ENCODE assay signal across 10 cellular contexts in genomic region chr6:99612551-99613397, GRCh38. TPM values are rescaled to one million over a fixed set of nuclear protein-coding genes. Genes with fewer than 3 reads are reported as not detected.
DNase-seq lines count a peak whose midpoint lies in the region; ATAC-seq and TF ChIP-seq lines count a peak whose summit lies in the region.
"Had no signal": no experiment of that assay in that cellular context is flagged by ENCODE, and none has a peak within 500 bp of the region (broad histone marks: within the 10 kb centered on the region; RNA-seq: fewer than 3 reads in every experiment).

No MANE protein-coding gene starts in this region.

- H3K27me3 ChIP-seq in MM.1S (replicated peaks; ENCODE audit: insufficient read depth, low read length) = no peaks in the 10 kb centered on the region
- peaks cover 98% of the 10 kb centered on the region for H3K27me3 ChIP-seq in suprapubic skin

- no peak overlapping the region for H3K4me3 Mint-ChIP-seq in activated T-cell treated with anti-CD3 and anti-CD28 coated beads, Interleukin-2, amount 50 U/mL, for 24 hours
- H3K4me3 Mint-ChIP-seq in activated T-cell treated with anti-CD3 and anti-CD28 coated beads, Interleukin-2, amount 50 U/mL, for 4 hours = no peak overlapping the region
- peak overlapping the region; percentile 68 for H3K4me3 Mint-ChIP-seq in glutamatergic neuron (ENCODE audit: unreplicated experiment)

- TF ChIP-seq POLR2A in suprapubic skin (IDR thresholded peaks at IDR 0.05) = no peak

- no peak overlapping the region for H3K9ac ChIP-seq in MM.1S (ENCODE audit: low read length)

- peaks cover 4% of the 10 kb centered on the region for H3K9me3 Mint-ChIP-seq in activated T-cell treated with anti-CD3 and anti-CD28 coated beads, Interleukin-2, amount 50 U/mL, for 24 hours
- no peaks in the 10 kb centered on the region for H3K9me3 Mint-ChIP-seq in activated T-cell treated with anti-CD3 and anti-CD28 coated beads, Interleukin-2, amount 50 U/mL, for 4 hours
- H3K9me3 Mint-ChIP-seq in glutamatergic neuron (ENCODE audit: unreplicated experiment) = peaks cover 21% of the 10 kb centered on the region

- H3K4me3 ChIP-seq in MM.1S (ENCODE audit: low read length) (peak overlapping the region; percentile 81), suprapubic skin (peak overlapping the region; percentile 65)

- no peaks in the 10 kb centered on the region for H3K36me3 ChIP-seq in MM.1S (replicated peaks; ENCODE audit: insufficient read depth, low read length)
- no peaks in the 10 kb centered on the region for H3K36me3 ChIP-seq in suprapubic skin
- H3K36me3 ChIP-seq: neutrophil had no signal

- peak overlapping the region; percentile 40 for H3K27ac Mint-ChIP-seq in activated T-cell treated with anti-CD3 and anti-CD28 coated beads, Interleukin-2, amount 50 U/mL, for 24 hours
- peak overlapping the region; percentile 96 for H3K27ac Mint-ChIP-seq in glutamatergic neuron (ENCODE audit: unreplicated experiment)

- no peaks in the 10 kb centered on the region for H3K36me3 Mint-ChIP-seq in activated T-cell treated with anti-CD3 and anti-CD28 coated beads, Interleukin-2, amount 50 U/mL, for 24 hours (ENCODE audit: low read depth)
- H3K36me3 Mint-ChIP-seq in activated T-cell treated with anti-CD3 and anti-CD28 coated beads, Interleukin-2, amount 50 U/mL, for 4 hours (ENCODE audit: insufficient read depth) = peaks cover 2% of the 10 kb centered on the region
- no peaks in the 10 kb centered on the region for H3K36me3 Mint-ChIP-seq in glutamatergic neuron (ENCODE audit: unreplicated experiment)

- H3K27me3 Mint-ChIP-seq in activated T-cell treated with anti-CD3 and anti-CD28 coated beads, Interleukin-2, amount 50 U/mL, for 24 hours = peaks cover 90% of the 10 kb centered on the region
- peaks cover 77% of the 10 kb centered on the region for H3K27me3 Mint-ChIP-seq in activated T-cell treated with anti-CD3 and anti-CD28 coated beads, Interleukin-2, amount 50 U/mL, for 4 hours (ENCODE audit: low read depth)
- H3K27me3 Mint-ChIP-seq in glutamatergic neuron (ENCODE audit: unreplicated experiment) = peaks cover 24% of the 10 kb centered on the region

- peak overlapping the region; percentile 51 for H2AFZ ChIP-seq in MM.1S (ENCODE audit: low read length)

- no peaks in the 10 kb centered on the region for H3K79me2 ChIP-seq in MM.1S (ENCODE audit: low read length)

- ATAC-seq in activated T-cell treated with anti-CD3 and anti-CD28 coated beads, Interleukin-2, amount 50 U/mL, for 4 hours = no peak
- ATAC-seq in HG03571 (IDR thresholded peaks at IDR 0.05; ENCODE audit: unreplicated experiment) (no peak), HG03175 (IDR thresholded peaks at IDR 0.05; ENCODE audit: unreplicated experiment) (no peak)

- no peak for TF ChIP-seq EP300 in suprapubic skin (IDR thresholded peaks at IDR 0.05)

- H3F3A ChIP-seq in MM.1S (ENCODE audit: insufficient read depth, low read length) = no peaks in the 10 kb centered on the region

- H3K4me1 ChIP-seq in MM.1S (ENCODE audit: low read length) (peaks cover 6% of the 10 kb centered on the region), suprapubic skin (peaks cover 29% of the 10 kb centered on the region)

- H3K27ac ChIP-seq in MM.1S (ENCODE audit: low read length) (no peak overlapping the region), suprapubic skin (no peak overlapping the region)
- H3K27ac ChIP-seq: neutrophil, VCaP had no signal

- no peaks in the 10 kb centered on the region for H3K9me2 ChIP-seq in MM.1S (replicated peaks; ENCODE audit: insufficient read depth, low read length)

- H3K4me2 ChIP-seq in MM.1S (ENCODE audit: low read depth, low read length) = peak overlapping the region; percentile 99

- no peak for TF ChIP-seq CTCF in MM.1S (IDR thresholded peaks at IDR 0.05; ENCODE audit: low read length)
- no peak for TF ChIP-seq CTCF in glutamatergic neuron (IDR thresholded peaks at IDR 0.05; ENCODE audit: partially characterized antibody, unreplicated experiment)
- TF ChIP-seq CTCF in suprapubic skin (IDR thresholded peaks at IDR 0.05) = no peak

- H3K9me3 ChIP-seq in MM.1S (replicated peaks; ENCODE audit: insufficient read depth, low read length) (no peaks in the 10 kb centered on the region), suprapubic skin (no peaks in the 10 kb centered on the region)
- H3K9me3 ChIP-seq: neutrophil had no signal

- DNase-seq in activated T-cell treated with anti-CD3 and anti-CD28 coated beads, Interleukin-2, amount 50 U/mL, for 24 hours = peak; percentile 39
- no peak for DNase-seq in activated T-cell treated with anti-CD3 and anti-CD28 coated beads, Interleukin-2, amount 50 U/mL, for 4 hours
- DNase-seq in MM.1S (no peak), glutamatergic neuron (peak; percentile 80), suprapubic skin (ENCODE audit: low spot score in 2 of 2) (no peak), mucosa of gallbladder (ENCODE audit: low spot score) (no peak)

- no peaks in the 10 kb centered on the region for H4K20me1 ChIP-seq in MM.1S (ENCODE audit: insufficient read depth, low read length)

- WGBS in suprapubic skin = 12% methylated on average over 43 of the region's 55 CpGs

- H3K4me1 Mint-ChIP-seq in activated T-cell treated with anti-CD3 and anti-CD28 coated beads, Interleukin-2, amount 50 U/mL, for 24 hours (ENCODE audit: low read depth) = peaks cover 38% of the 10 kb centered on the region
- H3K4me1 Mint-ChIP-seq in activated T-cell treated with anti-CD3 and anti-CD28 coated beads, Interleukin-2, amount 50 U/mL, for 4 hours (ENCODE audit: low read depth) = peaks cover 34% of the 10 kb centered on the region
- H3K4me1 Mint-ChIP-seq in glutamatergic neuron (ENCODE audit: low read depth, unreplicated experiment) = peaks cover 31% of the 10 kb centered on the region

RNA-seq across cellular contexts. Expression of gene PRDM13, which starts 6.1 kb away (rescaled TPM):
- under 1 TPM in 1 of 3 donors, not detected in 2; 0.13 TPM for total RNA-seq in activated T-cell treated with anti-CD3 and anti-CD28 coated beads, Interleukin-2, amount 50 U/mL, for 4 hours
- 13.9 TPM for total RNA-seq in glutamatergic neuron (ENCODE audit: unreplicated experiment)
- total RNA-seq in suprapubic skin = not detected
- total RNA-seq in mucosa of gallbladder = not detected

RNA-seq across cellular contexts. Expression of gene CCNC, which starts 44.3 kb away (rescaled TPM):
- 10 to 100 TPM; 77.9 to 83.7 (median 78.1) TPM for total RNA-seq in activated T-cell treated with anti-CD3 and anti-CD28 coated beads, Interleukin-2, amount 50 U/mL, for 4 hours
- total RNA-seq in glutamatergic neuron (ENCODE audit: unreplicated experiment) (49.3 TPM), suprapubic skin (10 to 100 TPM; 38.4 to 63.4 (median 46.5) TPM), mucosa of gallbladder (78.5 TPM)

Comparison
In these comparisons a context has a peak if more than half of its experiments do, and no peak if none do; other contexts are left out.
1. DNase-seq: peak in activated T-cell treated with anti-CD3 and anti-CD28 coated beads, Interleukin-2, amount 50 U/mL, for 24 hours (single experiment) and glutamatergic neuron (single experiment); none in activated T-cell treated with anti-CD3 and anti-CD28 coated beads, Interleukin-2, amount 50 U/mL, for 4 hours (single experiment), MM.1S (single experiment), suprapubic skin (0 of 2) and mucosa of gallbladder (single experiment).
2. RNA of gene PRDM13, which starts 6.1 kb away (total RNA-seq): 13.9 TPM in glutamatergic neuron (single experiment); 0.13 TPM in activated T-cell treated with anti-CD3 and anti-CD28 coated beads, Interleukin-2, amount 50 U/mL, for 4 hours, not detected in suprapubic skin and not detected in mucosa of gallbladder (single experiment); every median in the first group is over 10 times any median in the second.